Comparison of ENCODE assay signal across 1 cellular context in the genomic region with DNA sequence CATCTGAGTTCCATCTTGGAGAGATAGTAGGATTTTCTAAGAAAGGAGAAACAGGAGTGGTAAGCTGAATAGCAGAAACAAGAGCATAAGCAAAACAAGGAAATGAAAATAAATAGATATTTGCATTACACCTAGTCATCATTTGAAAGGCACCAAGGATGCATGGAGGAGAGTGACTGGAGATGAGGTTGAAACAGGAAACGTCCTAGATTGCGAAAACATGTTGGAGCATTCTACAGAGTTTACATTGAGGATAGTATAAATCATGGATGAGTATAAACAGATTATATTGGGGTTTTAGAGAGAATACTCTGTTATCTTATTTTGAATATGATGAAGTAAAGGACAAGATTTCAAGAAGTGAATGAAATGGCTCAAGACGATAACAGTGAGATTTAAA.
TF ChIP-seq lines count a peak whose summit lies in the region.

No MANE protein-coding gene starts in this region.

TF ChIP-seq in IMR-90, 13 proteins besides CTCF, POLR2A, EP300 and RAD21:
- TF ChIP-seq ELK1 (IDR thresholded peaks at IDR 0.05; ENCODE audit: borderline replicate concordance, low read depth, low read length) (no peak), SMC3 (IDR thresholded peaks at IDR 0.05; ENCODE audit: low read depth, low read length) (no peak), RCOR1 (IDR thresholded peaks at IDR 0.05; ENCODE audit: insufficient replicate concordance, low read length) (no peak), CHD1 (IDR thresholded peaks at IDR 0.05; ENCODE audit: low read depth, low read length) (no peak), USF2 (IDR thresholded peaks at IDR 0.05; ENCODE audit: low read depth, low read length) (no peak), BHLHE40 (IDR thresholded peaks at IDR 0.05; ENCODE audit: low read depth, low read length) (no peak)
